ENCODE assay signal across 17 cellular contexts in the genomic region with DNA sequence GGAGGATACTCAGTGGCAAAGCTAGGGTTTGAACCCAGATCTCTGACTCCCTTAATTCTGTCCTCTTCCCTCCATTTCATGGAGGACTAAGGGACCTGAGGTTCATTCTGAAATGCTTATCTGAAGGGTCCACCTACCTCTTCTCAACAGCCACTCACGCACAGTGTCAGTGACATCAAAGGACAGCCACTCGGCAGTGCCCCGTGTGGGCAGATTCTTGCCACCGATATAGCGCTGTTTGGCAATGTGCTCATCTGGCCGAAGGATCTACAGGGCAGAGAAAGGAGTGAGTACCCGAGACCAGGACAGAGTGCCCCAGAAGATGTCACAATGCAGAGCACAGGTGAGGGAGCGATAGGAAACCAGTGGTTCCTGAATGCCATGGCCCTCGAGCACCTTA.
"Had no signal": no experiment of that assay in that cellular context is flagged by ENCODE, and none has a peak within 500 bp of the region (broad histone marks: within the 10 kb centered on the region; RNA-seq: fewer than 3 reads in every experiment).

No MANE protein-coding gene starts in this region.

- DNase-seq: colonic mucosa; dermis blood vessel endothelial cell; foreskin melanocyte; heart right ventricle; immature natural killer cell; left cardiac atrium; left ventricle myocardium inferior; lower lobe of right lung; naive B cell; stimulated activated CD4-positive, alpha-beta T cell treated with anti-CD3 and anti-CD28 coated beads, Interleukin-2, amount 100 ng/mL, for 24 hours; stimulated activated CD4-positive, alpha-beta T cell treated with anti-CD3 and anti-CD28 coated beads, Interleukin-4, amount 100 ng/mL, for 4 hours; stimulated activated naive CD4-positive, alpha-beta T cell; stomach; transverse colon had no signal

- H3K9me3 Mint-ChIP-seq: immature natural killer cell, memory B cell, naive B cell, nephron had no signal

- H3K36me3 ChIP-seq: colonic mucosa, transverse colon had no signal

- H3K27me3 ChIP-seq: colonic mucosa, heart right ventricle, stomach, transverse colon had no signal

- H3K4me1 ChIP-seq: colonic mucosa, lower lobe of right lung, stomach had no signal

- H3K27me3 Mint-ChIP-seq: memory B cell, naive B cell had no signal

- H3K4me3 ChIP-seq: colonic mucosa, heart right ventricle, left ventricle myocardium inferior, lower lobe of right lung, stomach, thoracic aorta, transverse colon had no signal

- H3K27ac ChIP-seq: colonic mucosa, heart right ventricle, left ventricle myocardium inferior, lower lobe of right lung, stomach, thoracic aorta, transverse colon had no signal

- H3K4me3 Mint-ChIP-seq: immature natural killer cell, memory B cell, naive B cell, nephron had no signal

- H3K9me3 ChIP-seq: colonic mucosa, heart right ventricle, left ventricle myocardium inferior, lower lobe of right lung, stomach, thoracic aorta, transverse colon had no signal

- H3K4me1 Mint-ChIP-seq: immature natural killer cell had no signal

- H3K27ac Mint-ChIP-seq: immature natural killer cell, memory B cell, naive B cell had no signal
